Comparison of ENCODE assay signal across 3 cellular contexts in genomic region chr12:32843528-32844095, GRCh38.
A peak's percentile ranks its signal among the peaks of the same experiment; 100 is the strongest.
TF ChIP-seq lines count a peak whose summit lies in the region.

No MANE protein-coding gene starts in this region.

TF ChIP-seq in SK-N-SH treated with all-trans-retinoic acid at 6 μM for 48 hours, 23 proteins besides CTCF, POLR2A, EP300 and RAD21:
- TF ChIP-seq ISL1 (CRISPR knock-in tag; IDR thresholded peaks at IDR 0.05) (0 out of 2 replicates have a peak, but pooled peaks have one; percentile 7), ZFP30 (CRISPR knock-in tag; IDR thresholded peaks at IDR 0.05) (peak; percentile 32; the same call in 1 of the 2 replicates), PATZ1 (CRISPR knock-in tag; IDR thresholded peaks at IDR 0.05; ENCODE audit: borderline replicate concordance) (no peak), ZNF70 (CRISPR knock-in tag; IDR thresholded peaks at IDR 0.05) (no peak)
TF ChIP-seq in SK-N-SH treated with all-trans-retinoic acid at 6 μM for 48 hours: peak in this region for 2.

TF ChIP-seq in SK-N-SH, 30 proteins besides CTCF, POLR2A, EP300 and RAD21:
- no peak for TF ChIP-seq RCOR1 (IDR thresholded peaks at IDR 0.05; ENCODE audit: low read length)
- TF ChIP-seq GATA2 (CRISPR knock-in tag; IDR thresholded peaks at IDR 0.05) = no peak
- TF ChIP-seq, protein P1, sequence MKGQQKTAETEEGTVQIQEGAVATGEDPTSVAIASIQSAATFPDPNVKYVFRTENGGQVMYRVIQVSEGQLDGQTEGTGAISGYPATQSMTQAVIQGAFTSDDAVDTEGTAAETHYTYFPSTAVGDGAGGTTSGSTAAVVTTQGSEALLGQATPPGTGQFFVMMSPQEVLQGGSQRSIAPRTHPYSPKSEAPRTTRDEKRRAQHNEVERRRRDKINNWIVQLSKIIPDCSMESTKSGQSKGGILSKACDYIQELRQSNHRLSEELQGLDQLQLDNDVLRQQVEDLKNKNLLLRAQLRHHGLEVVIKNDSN (IDR thresholded peaks at IDR 0.05; ENCODE audit: borderline replicate concordance, low read depth) = no peak
- TF ChIP-seq FOSL2 (IDR thresholded peaks at IDR 0.05; ENCODE audit: borderline replicate concordance, low read depth) = no peak
- TF ChIP-seq TCF12 (IDR thresholded peaks at IDR 0.05) = no peak
- no peak for TF ChIP-seq RFX5 (IDR thresholded peaks at IDR 0.05; ENCODE audit: low read length)
- TF ChIP-seq, protein P2, sequence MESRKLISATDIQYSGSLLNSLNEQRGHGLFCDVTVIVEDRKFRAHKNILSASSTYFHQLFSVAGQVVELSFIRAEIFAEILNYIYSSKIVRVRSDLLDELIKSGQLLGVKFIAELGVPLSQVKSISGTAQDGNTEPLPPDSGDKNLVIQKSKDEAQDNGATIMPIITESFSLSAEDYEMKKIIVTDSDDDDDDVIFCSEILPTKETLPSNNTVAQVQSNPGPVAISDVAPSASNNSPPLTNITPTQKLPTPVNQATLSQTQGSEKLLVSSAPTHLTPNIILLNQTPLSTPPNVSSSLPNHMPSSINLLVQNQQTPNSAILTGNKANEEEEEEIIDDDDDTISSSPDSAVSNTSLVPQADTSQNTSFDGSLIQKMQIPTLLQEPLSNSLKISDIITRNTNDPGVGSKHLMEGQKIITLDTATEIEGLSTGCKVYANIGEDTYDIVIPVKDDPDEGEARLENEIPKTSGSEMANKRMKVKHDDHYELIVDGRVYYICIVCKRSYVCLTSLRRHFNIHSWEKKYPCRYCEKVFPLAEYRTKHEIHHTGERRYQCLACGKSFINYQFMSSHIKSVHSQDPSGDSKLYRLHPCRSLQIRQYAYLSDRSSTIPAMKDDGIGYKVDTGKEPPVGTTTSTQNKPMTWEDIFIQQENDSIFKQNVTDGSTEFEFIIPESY (IDR thresholded peaks at IDR 0.05; ENCODE audit: borderline replicate concordance, low read depth) = no peak
- TF ChIP-seq SMC3 (IDR thresholded peaks at IDR 0.05; ENCODE audit: low read depth, low read length) = no peak
- TF ChIP-seq NFIC (IDR thresholded peaks at IDR 0.05; ENCODE audit: borderline replicate concordance) = no peak
- no peak for TF ChIP-seq MEF2A (IDR thresholded peaks at IDR 0.05; ENCODE audit: borderline replicate concordance, low read depth)
- TF ChIP-seq ELF1 (IDR thresholded peaks at IDR 0.05) = no peak

TF ChIP-seq in K562, 482 proteins besides CTCF, POLR2A, EP300 and RAD21:
- peak; percentile 62 for TF ChIP-seq CEBPB (tag; IDR thresholded peaks at IDR 0.05)
- no peak for TF ChIP-seq ZNF263 (CRISPR knock-in tag; IDR thresholded peaks at IDR 0.05; ENCODE audit: borderline replicate concordance)
- TF ChIP-seq RBFOX2 (IDR thresholded peaks at IDR 0.05; ENCODE audit: low read depth, low read length) = no peak
- TF ChIP-seq SMAD4 (CRISPR knock-in tag; conservative IDR thresholded peaks at IDR 0.05) = no peak
